8 cellular contexts compared by ENCODE assay signal in the genomic region with DNA sequence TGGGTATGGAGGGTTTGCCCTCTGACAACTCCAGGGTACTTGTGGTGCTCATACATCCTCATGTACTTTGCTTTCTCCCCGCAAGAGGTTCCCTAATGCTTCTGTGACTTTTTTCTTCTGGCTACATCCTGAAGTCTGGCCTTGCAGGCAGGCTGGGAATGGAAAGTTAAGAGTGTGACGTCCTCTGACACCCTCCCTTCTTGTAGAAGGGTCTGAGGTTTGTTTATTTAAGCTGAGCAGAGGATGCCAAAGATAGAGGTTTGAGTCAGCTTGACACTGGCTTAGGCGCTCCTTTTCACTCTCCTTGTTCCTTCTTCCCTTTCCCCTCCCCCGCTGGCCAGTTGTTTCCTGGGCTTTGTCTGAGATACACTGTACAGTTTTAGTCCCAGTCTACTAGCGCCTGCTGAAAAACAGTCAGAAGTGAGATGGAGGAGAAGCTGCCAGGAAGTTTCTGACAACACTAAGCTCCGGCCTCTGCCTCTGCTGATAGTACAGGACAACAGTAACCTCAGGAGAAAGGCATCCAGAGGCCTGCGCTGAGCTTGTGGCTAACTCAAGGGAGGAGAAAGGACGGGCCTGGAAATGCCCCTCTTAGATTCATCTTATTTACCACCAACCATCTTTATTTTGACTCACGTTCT. TPM values are rescaled to one million over a fixed set of nuclear protein-coding genes. Genes with fewer than 3 reads are reported as not detected.
DNase-seq lines count a peak whose midpoint lies in the region; ATAC-seq and TF ChIP-seq lines count a peak whose summit lies in the region.

A gene with protein sequence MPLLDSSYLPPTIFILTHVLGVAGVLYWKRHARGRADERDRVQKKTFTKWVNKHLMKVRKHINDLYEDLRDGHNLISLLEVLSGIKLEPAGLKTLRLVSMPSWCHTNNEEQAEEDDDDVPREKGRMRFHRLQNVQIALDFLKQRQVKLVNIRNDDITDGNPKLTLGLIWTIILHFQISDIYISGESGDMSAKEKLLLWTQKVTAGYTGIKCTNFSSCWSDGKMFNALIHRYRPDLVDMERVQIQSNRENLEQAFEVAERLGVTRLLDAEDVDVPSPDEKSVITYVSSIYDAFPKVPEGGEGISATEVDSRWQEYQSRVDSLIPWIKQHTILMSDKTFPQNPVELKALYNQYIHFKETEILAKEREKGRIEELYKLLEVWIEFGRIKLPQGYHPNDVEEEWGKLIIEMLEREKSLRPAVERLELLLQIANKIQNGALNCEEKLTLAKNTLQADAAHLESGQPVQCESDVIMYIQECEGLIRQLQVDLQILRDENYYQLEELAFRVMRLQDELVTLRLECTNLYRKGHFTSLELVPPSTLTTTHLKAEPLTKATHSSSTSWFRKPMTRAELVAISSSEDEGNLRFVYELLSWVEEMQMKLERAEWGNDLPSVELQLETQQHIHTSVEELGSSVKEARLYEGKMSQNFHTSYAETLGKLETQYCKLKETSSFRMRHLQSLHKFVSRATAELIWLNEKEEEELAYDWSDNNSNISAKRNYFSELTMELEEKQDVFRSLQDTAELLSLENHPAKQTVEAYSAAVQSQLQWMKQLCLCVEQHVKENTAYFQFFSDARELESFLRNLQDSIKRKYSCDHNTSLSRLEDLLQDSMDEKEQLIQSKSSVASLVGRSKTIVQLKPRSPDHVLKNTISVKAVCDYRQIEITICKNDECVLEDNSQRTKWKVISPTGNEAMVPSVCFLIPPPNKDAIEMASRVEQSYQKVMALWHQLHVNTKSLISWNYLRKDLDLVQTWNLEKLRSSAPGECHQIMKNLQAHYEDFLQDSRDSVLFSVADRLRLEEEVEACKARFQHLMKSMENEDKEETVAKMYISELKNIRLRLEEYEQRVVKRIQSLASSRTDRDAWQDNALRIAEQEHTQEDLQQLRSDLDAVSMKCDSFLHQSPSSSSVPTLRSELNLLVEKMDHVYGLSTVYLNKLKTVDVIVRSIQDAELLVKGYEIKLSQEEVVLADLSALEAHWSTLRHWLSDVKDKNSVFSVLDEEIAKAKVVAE (N-terminal part only) (plus strand): TSS at position 255 of the 641 bp plus-strand sequence. CDS start 328 bp downstream, at position 583.

- H3K36me3 ChIP-seq in BJ (ENCODE audit: control insufficient read depth, insufficient read depth, low read length) (no peaks in the 10 kb centered on the region), kidney epithelial cell (ENCODE audit: control insufficient read depth, insufficient read depth, low read length) (no peaks in the 10 kb centered on the region)

- peak within 1 kb of the TSS; percentile 40 for H3K4me3 ChIP-seq in BJ (ENCODE audit: low read depth, low read length)
- peak within 1 kb of the TSS; percentile 1 for H3K4me3 ChIP-seq in kidney epithelial cell (ENCODE audit: low read depth, low read length)
- H3K4me3 ChIP-seq in skin epidermis, result peak within 1 kb of the TSS; percentile 10 to 38 (median 19)

- H3K27me3 ChIP-seq in BJ (ENCODE audit: control insufficient read depth, insufficient read depth, low read length) (no peaks in the 10 kb centered on the region), kidney epithelial cell (ENCODE audit: control insufficient read depth, insufficient read depth, low read length) (no peaks in the 10 kb centered on the region)

- CTCF ChIA-PET in BJ (lab: Yijun Ruan, JAX), result interaction anchor here (0.6 to 2.9 kb wide), 23 partner anchors 9 to 206 kb away, joined by 3 to 23 read pairs (median 4); no protein-coding TSS in a partner anchor

- intact Hi-C loops in T-helper 2 cell treated with Interferon-gamma antibody and Interleukin-4, amounts not matched to agents 100 ng/mL and 5 ng/mL, for 36 hours (cut with micrococcal nuclease), result loop anchor here (1.0 kb wide), 2 partner anchors 8 to 11 kb away; no protein-coding TSS in a partner anchor

- peak; percentile 47 for ATAC-seq in HG02678 (IDR thresholded peaks at IDR 0.05; ENCODE audit: unreplicated experiment)
- ATAC-seq in HG02970 (IDR thresholded peaks at IDR 0.05; ENCODE audit: low FRiP score, unreplicated experiment), result no peak

- DNase-seq in BJ (ENCODE audit: low read depth) (peak; percentile 77), cerebellum (ENCODE audit: low spot score) (no peak), kidney epithelial cell (ENCODE audit: low read depth) (peak; percentile 77), GM10266 (ENCODE audit: extremely low spot score) (no peak)

- peak within 1 kb of the TSS in 20 of 21 experiments; percentile 68 to 94 (median 84) for H3K27ac ChIP-seq in skin epidermis

- POLR2A ChIA-PET in BJ (lab: Charles Lee), result interaction anchor here (0.5 to 1.6 kb wide), 5 partner anchors 10 to 471 kb away, joined by 3 to 7 read pairs (median 4); no protein-coding TSS in a partner anchor

- peak; percentile 62 for TF ChIP-seq CTCF in BJ (IDR thresholded peaks at IDR 0.05; ENCODE audit: insufficient read depth, low read depth, low read length)
- peak; percentile 25 for TF ChIP-seq CTCF in kidney epithelial cell (IDR thresholded peaks at IDR 0.05; ENCODE audit: insufficient read depth, low read length, poor library complexity, severe bottlenecking)
- TF ChIP-seq CTCF in GM10266 (IDR thresholded peaks at IDR 0.05; ENCODE audit: control insufficient read depth, insufficient read depth, low read depth, missing control alignments), result no peak

RNA-seq across cellular contexts. Expression of the gene that starts here (rescaled TPM):
- polyA plus RNA-seq in BJ (2011; rRNA removed), result 57.3 and 82.2 TPM in 2 replicates
- polyA minus RNA-seq in BJ (2011; rRNA and poly(A)+ RNA removed), result 229 and 264 TPM in 2 replicates
- 396 and 424 TPM in 2 replicates for total RNA-seq in T-helper 2 cell treated with Interferon-gamma antibody and Interleukin-4, amounts not matched to agents 100 ng/mL and 5 ng/mL, for 36 hours
- total RNA-seq in cerebellum, result 417 TPM
- total RNA-seq in kidney epithelial cell, result 276 and 279 TPM in 2 replicates

Comparison
In these comparisons a context has a peak if more than half of its experiments do, and no peak if none do; other contexts are left out.
1. DNase-seq: peak in BJ (single experiment) and kidney epithelial cell (single experiment); none in cerebellum (single experiment) and GM10266 (single experiment).
2. Peak in every context shown above with its lines, with median percentiles within 50 percentile points of each other: H3K4me3 ChIP-seq.